14 cellular contexts compared by ENCODE assay signal in the genomic region with DNA sequence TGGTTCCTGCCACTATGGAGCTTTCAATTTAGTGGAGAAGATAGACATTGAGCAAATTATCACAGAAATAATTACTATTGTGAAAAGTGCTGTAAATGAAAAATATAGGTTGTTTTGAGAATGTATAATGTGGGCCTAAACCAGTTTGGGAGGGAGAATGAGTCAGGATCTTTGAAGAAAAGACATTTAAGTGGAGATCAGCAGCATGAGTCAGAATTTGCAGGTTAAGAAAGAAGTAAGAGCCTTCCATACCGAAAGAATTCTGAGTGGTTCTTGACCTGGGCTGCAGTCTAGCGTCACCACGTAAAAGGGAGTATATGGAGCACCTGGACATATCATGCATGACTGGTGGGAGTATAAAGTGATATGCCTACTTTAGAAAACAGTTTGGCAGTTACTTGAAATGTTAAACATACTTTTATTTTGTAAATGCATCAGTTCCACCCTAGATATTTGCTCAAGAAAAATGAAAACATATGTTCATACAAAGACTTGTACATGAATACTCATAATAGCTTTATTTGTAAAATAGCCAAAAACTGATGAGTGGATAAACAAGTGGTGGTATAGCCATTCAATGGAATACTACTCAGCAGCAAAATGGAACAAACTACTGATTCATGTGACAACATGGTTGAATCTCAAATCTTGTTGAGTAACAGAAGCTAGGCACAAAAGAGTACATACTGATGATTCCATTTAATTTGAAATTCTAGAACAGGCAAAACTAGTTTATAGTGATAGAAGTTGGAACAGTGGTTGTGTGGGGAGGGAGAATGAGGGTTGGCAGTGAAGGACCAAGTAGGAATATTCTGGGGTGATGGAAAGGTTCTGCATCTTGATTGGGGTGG.
DNase-seq lines count a peak whose midpoint lies in the region; ATAC-seq, FAIRE-seq and TF ChIP-seq lines count a peak whose summit lies in the region.
"Had no signal": no experiment of that assay in that cellular context is flagged by ENCODE, and none has a peak within 500 bp of the region (broad histone marks: within the 10 kb centered on the region; RNA-seq: fewer than 3 reads in every experiment).

No MANE protein-coding gene starts in this region.

- H2AFZ ChIP-seq in PC-3 (ENCODE audit: low read length), result peak overlapping the region; percentile 24; the same call in 1 of the 2 replicates

- H3K9me3 ChIP-seq in PC-3 (ENCODE audit: low read length) (no peaks in the 10 kb centered on the region), heart right ventricle (no peaks in the 10 kb centered on the region)

- TF ChIP-seq CTCF in PC-3 (conservative IDR thresholded peaks at IDR 0.05; ENCODE audit: low read depth, low read length) (no peak), bronchial epithelial cell (IDR thresholded peaks at IDR 0.05; ENCODE audit: insufficient read depth, low read length, severe bottlenecking) (no peak), heart right ventricle (IDR thresholded peaks at IDR 0.05) (no peak)

- H3K9me2 ChIP-seq in PC-3 (replicated peaks; ENCODE audit: low read length), result no peaks in the 10 kb centered on the region

- DNase-seq in activated CD4-positive, CD25-positive, alpha-beta regulatory T cell (lab: John Stamatoyannopoulos, UW), result no peak
- DNase-seq in PC-3 (peak; percentile 80), bronchial epithelial cell (ENCODE audit: low read depth) (peak; percentile 93), renal cortical epithelial cell (ENCODE audit: low read depth) (peak; percentile 78), heart right ventricle (no peak), pons (ENCODE audit: low spot score) (no peak), LoVo (ENCODE audit: low spot score) (no peak)
- DNase-seq: NCI-H1436 treated with DMSO at 0.1 percent for 48 hours; NK-92 treated with Interleukin-12 subunit alpha and Interleukin-12 subunit beta, amount 100 ng/mL, for 24 hours; occipital lobe; stimulated activated CD4-positive, alpha-beta T cell treated with anti-CD3 and anti-CD28 coated beads, Interleukin-1b, Interleukin-23, amount 100 ng/mL, for 48 hours had no signal

- 96% methylated on average over 3 of the region's 3 CpGs for WGBS in heart right ventricle, 2 donors

- POLR2A ChIA-PET in PC-3 (lab: Charles Lee; ENCODE audit: unreplicated experiment), result no interaction called here

- no TSS peak for BruUV-seq in PC-3 (replicated peaks; lab: Mats Ljungman, UMichigan)

- H3F3A ChIP-seq in PC-3 (ENCODE audit: low read length, unreplicated experiment), result peaks cover 5% of the 10 kb centered on the region

- H3K79me2 ChIP-seq in PC-3 (ENCODE audit: low read length), result 0 out of 2 replicates have a peak, but pooled peaks cover 5% of the 10 kb centered on the region

- peak; percentile 63 to 66 for ATAC-seq in activated CD4-positive, CD25-positive, alpha-beta regulatory T cell treated with anti-CD3 and anti-CD28 coated beads, Interleukin-2, amount 50 U/mL, for 24 hours
- ATAC-seq in PC-3 (peak; percentile 77), heart right ventricle (no peak)
- ATAC-seq: left lobe of liver had no signal

- H3K9ac ChIP-seq in PC-3 (ENCODE audit: low read length), result peak overlapping the region; percentile 48

- H4K20me1 ChIP-seq in PC-3 (ENCODE audit: low read length), result no peaks in the 10 kb centered on the region

- no peaks in the 10 kb centered on the region for H3K36me3 ChIP-seq in PC-3 (ENCODE audit: low read depth, low read length)
- no peaks in the 10 kb centered on the region for H3K36me3 ChIP-seq in bronchial epithelial cell (ENCODE audit: control insufficient read depth, insufficient read depth, low read length)
- no peaks in the 10 kb centered on the region for H3K36me3 ChIP-seq in heart right ventricle

- intact Hi-C loops in PC-3 (cut with micrococcal nuclease) (loop anchor here (5.0 to 10.0 kb wide), 2 partner anchors 32 to 120 kb away; no protein-coding TSS in a partner anchor), heart right ventricle (cut with DNase I) (loop anchor here in 3 of 10 donors (5.0 to 10.0 kb wide), 3 partner anchors 38 to 88 kb away; no protein-coding TSS in a partner anchor)

- peaks cover 44% of the 10 kb centered on the region for H3K4me1 ChIP-seq in PC-3 (ENCODE audit: insufficient read depth, low read length)
- peaks cover 7 to 56% (median 22%) of the 10 kb centered on the region in 9 donors for H3K4me1 ChIP-seq in heart right ventricle

- H3K27me3 ChIP-seq in PC-3 (ENCODE audit: low read length) (no peaks in the 10 kb centered on the region), bronchial epithelial cell (ENCODE audit: control insufficient read depth, insufficient read depth, low read length) (no peaks in the 10 kb centered on the region), heart right ventricle (no peaks in the 10 kb centered on the region)

- H3K4me3 ChIP-seq in PC-3 (ENCODE audit: low read length) (peak overlapping the region; percentile 44), bronchial epithelial cell (ENCODE audit: low read depth, low read length) (no peak overlapping the region), heart right ventricle (no peak overlapping the region)

- H3K4me2 ChIP-seq in PC-3 (ENCODE audit: low read length), result peak overlapping the region; percentile 77

- CTCF ChIA-PET in PC-3 (lab: Charles Lee), result interaction anchor here (0.8 kb wide), 1 partner anchor 16 kb away, joined by 3 read pairs; no protein-coding TSS in a partner anchor

- peak overlapping the region; percentile 94 for H3K27ac ChIP-seq in PC-3 (ENCODE audit: low read length)
- no peak overlapping the region for H3K27ac ChIP-seq in heart right ventricle

- FAIRE-seq in bronchial epithelial cell (lab: Jason Lieb, UNC), result no peak
- FAIRE-seq: frontal cortex had no signal

Comparison
In these comparisons a context has a peak if more than half of its experiments do, and no peak if none do; other contexts are left out.
1. ATAC-seq: peak in activated CD4-positive, CD25-positive, alpha-beta regulatory T cell treated with anti-CD3 and anti-CD28 coated beads, Interleukin-2, amount 50 U/mL, for 24 hours (2 of 2) and PC-3 (single experiment); none in heart right ventricle (0 of 8).
2. DNase-seq: peak in PC-3 (single experiment), bronchial epithelial cell (single experiment) and renal cortical epithelial cell (single experiment); none in activated CD4-positive, CD25-positive, alpha-beta regulatory T cell (0 of 4), heart right ventricle (0 of 2), pons (single experiment) and LoVo (single experiment).